ENCODE assay signal across 8 cellular contexts in the genomic region with DNA sequence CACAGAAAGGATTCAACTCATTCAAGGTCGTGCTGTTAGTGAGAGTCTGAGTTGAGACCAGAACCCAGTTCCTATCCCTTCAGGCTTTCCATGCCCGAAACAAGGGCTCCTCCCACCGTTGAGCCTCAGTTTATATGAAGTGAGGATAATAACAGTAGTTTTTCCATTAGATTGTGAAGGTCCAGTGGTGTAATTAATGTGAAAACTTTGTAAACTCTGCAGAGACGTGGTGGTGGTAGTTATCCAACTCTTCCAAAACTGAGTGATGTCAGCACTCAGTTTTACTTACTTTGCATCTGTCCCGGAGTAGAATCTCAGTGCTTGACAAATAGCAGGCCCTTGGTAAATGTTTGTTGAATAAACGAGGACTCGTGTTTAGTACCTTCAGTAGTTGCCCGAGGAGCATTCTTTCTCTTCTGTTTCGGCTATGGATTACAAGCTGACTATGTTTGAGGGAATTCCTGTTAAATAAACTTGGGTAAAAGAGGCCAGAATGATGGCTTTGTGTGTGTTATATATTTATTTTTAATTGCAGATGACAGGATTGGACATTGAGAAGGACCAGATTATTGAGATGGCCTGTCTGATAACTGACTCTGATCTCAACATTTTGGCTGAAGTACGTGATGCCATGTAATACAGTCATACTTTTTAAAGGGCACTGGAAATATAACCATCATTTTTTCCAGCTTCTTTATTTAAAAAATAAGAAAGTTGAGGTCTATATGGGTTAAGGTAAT.
DNase-seq lines count a peak whose midpoint lies in the region; ATAC-seq and TF ChIP-seq lines count a peak whose summit lies in the region.

No MANE protein-coding gene starts in this region.

- H3K4me3 ChIP-seq in DOHH2 (ENCODE audit: low read length) (peak overlapping the region; percentile 84), duodenal mucosa (ENCODE audit: low read depth in 1 of 2, low read length in 2 of 2) (peak overlapping the region; percentile 91 to 99), mucosa of rectum (ENCODE audit: low read length in 2 of 2) (peak overlapping the region; percentile 91)

- H3K9me2 ChIP-seq in DOHH2 (replicated peaks; ENCODE audit: control insufficient read depth, low read length), result no peaks in the 10 kb centered on the region

- no peaks in the 10 kb centered on the region for H3F3A ChIP-seq in DOHH2 (ENCODE audit: control insufficient read depth, insufficient read depth)

- no peak for TF ChIP-seq CTCF in DOHH2 (IDR thresholded peaks at IDR 0.05; ENCODE audit: low read depth, low read length, poor library complexity, severe bottlenecking)

- H3K9me3 ChIP-seq in DOHH2 (ENCODE audit: control insufficient read depth, insufficient read depth, low read length) (no peaks in the 10 kb centered on the region), duodenal mucosa (ENCODE audit: control insufficient read depth in 1 of 2, low read length in 2 of 2) (no peaks in the 10 kb centered on the region), mucosa of rectum (ENCODE audit: control insufficient read depth in 2 of 2, low read length in 2 of 2) (no peaks in the 10 kb centered on the region)

- ATAC-seq in GM18511 (IDR thresholded peaks at IDR 0.05; ENCODE audit: unreplicated experiment) (no peak), HG02870 (IDR thresholded peaks at IDR 0.05; ENCODE audit: unreplicated experiment) (no peak), GM18519 (IDR thresholded peaks at IDR 0.05; ENCODE audit: low FRiP score, unreplicated experiment) (no peak)

- no peaks in the 10 kb centered on the region for H3K27me3 ChIP-seq in DOHH2 (ENCODE audit: control insufficient read depth, low read length)
- H3K27me3 ChIP-seq in duodenal mucosa (ENCODE audit: control insufficient read depth in 1 of 2, insufficient read depth in 2 of 2, low read length in 2 of 2), result no peaks in the 10 kb centered on the region
- H3K27me3 ChIP-seq in mucosa of rectum (ENCODE audit: control insufficient read depth in 2 of 2, insufficient read depth in 2 of 2, low read length in 2 of 2), result no peaks in the 10 kb centered on the region

- H3K36me3 ChIP-seq in DOHH2 (ENCODE audit: control insufficient read depth, low read length), result peaks cover 20% of the 10 kb centered on the region
- peaks cover 0 to 3% of the 10 kb centered on the region in 2 donors for H3K36me3 ChIP-seq in duodenal mucosa (ENCODE audit: control insufficient read depth in 1 of 2, insufficient read depth in 2 of 2, low read length in 2 of 2)
- peaks cover 4 to 7% of the 10 kb centered on the region in 2 donors for H3K36me3 ChIP-seq in mucosa of rectum (ENCODE audit: control insufficient read depth in 2 of 2, insufficient read depth in 2 of 2, low read length in 2 of 2)

- H3K4me2 ChIP-seq in DOHH2 (ENCODE audit: low read length), result peak overlapping the region; percentile 84

- peak; percentile 72 for DNase-seq in NCI-H526 treated with DMSO at 0.1 percent for 48 hours (lab: John Stamatoyannopoulos, UW)
- DNase-seq in NCI-H187 treated with DMSO at 0.1 percent for 48 hours (lab: John Stamatoyannopoulos, UW), result no peak

- peaks cover 49% of the 10 kb centered on the region for H3K79me2 ChIP-seq in DOHH2 (ENCODE audit: control insufficient read depth, low read length)

- H3K9ac ChIP-seq in duodenal mucosa (ENCODE audit: low read depth in 1 of 2, low read length in 2 of 2) (peak overlapping the region; percentile 78 to 94), mucosa of rectum (ENCODE audit: low read depth in 1 of 2, low read length in 2 of 2) (peak overlapping the region; percentile 80 to 83)

- H4K20me1 ChIP-seq in DOHH2 (ENCODE audit: control insufficient read depth, insufficient read depth, low read depth, low read length), result no peaks in the 10 kb centered on the region

- H3K4me1 ChIP-seq in DOHH2 (ENCODE audit: control insufficient read depth, low read length), result peaks cover 23% of the 10 kb centered on the region
- peaks cover 16 to 22% of the 10 kb centered on the region in 2 donors for H3K4me1 ChIP-seq in duodenal mucosa (ENCODE audit: control insufficient read depth in 1 of 2, insufficient read depth in 2 of 2, low read length in 2 of 2)
- peaks cover 6 to 10% of the 10 kb centered on the region in 2 donors for H3K4me1 ChIP-seq in mucosa of rectum (ENCODE audit: control insufficient read depth in 2 of 2, insufficient read depth in 2 of 2, low read length in 2 of 2)

- H3K27ac ChIP-seq in DOHH2 (ENCODE audit: low read depth, low read length) (no peak overlapping the region), duodenal mucosa (ENCODE audit: low read depth, low read length) (peak overlapping the region; percentile 64), mucosa of rectum (ENCODE audit: low read depth in 2 of 2, low read length in 2 of 2) (peak overlapping the region; percentile 79 to 80)
